8 cellular contexts compared by ENCODE assay signal in the genomic region with DNA sequence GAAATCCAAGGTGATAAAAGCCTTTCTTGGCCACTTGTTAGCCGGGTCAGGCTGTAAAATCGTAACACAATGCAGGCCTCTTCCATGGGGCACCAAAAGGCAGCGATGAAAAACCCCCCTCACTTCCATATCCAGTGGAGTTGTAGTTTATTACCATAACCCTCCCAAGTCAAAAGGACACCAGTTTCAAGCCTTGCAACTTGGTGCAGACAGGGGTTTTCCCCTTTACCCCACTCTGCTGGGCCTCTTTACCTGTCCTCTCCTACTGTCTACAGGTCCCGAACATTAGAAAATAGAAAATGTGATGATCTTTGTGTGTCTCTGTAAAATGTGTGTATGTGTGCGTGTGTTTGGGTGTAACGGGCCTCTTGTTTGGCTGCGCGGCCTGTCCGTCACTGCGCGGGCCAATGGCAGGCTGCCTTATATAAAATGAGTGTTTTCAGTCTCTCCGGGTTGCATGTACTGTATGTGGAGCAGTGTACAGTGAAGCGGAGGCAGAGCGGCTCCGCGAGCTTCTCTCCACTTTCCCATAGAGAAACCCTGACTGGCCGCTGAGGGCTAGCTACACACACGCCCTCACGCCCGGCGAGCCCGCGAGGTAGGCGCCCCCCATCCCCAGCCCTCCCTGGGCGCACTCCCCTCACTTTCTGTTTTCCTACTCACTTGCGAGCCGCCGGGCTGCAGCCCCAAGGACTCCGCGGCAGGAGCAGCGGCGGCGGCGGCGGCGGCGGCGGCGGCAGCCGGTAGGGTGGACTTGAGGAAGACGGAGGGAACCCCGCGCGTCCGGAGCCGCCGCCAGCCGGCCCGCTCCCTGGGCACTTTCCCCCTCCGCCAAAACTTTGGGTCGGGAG. TPM values are rescaled to one million over a fixed set of nuclear protein-coding genes. Genes with fewer than 3 reads are reported as not detected.
DNase-seq lines count a peak whose midpoint lies in the region; ATAC-seq, FAIRE-seq and TF ChIP-seq lines count a peak whose summit lies in the region.

A gene (plus strand): TSS at position 453 of the 851 bp plus-strand sequence. CDS start 187,499 bp downstream, outside the sequence.

- no CpG with 5 or more reads among the region's 51 CpGs for WGBS in neuronal stem cell (ENCODE audit: extremely low coverage in 2 of 2, insufficient read length in 2 of 2, insufficient replicate concordance in 1 of 2), 2 donors

- DNase-seq in GM04504 (ENCODE audit: low read depth), result peak; percentile 95
- DNase-seq in NB4 (ENCODE audit: low read depth), result peak; percentile 95
- DNase-seq in SK-N-MC (ENCODE audit: low read depth, low spot score), result peak; percentile 96
- DNase-seq in activated naive CD4-positive, alpha-beta T cell treated with anti-CD3 and anti-CD28 coated beads for 36 hours, result peak; percentile 94
- peak; percentile 72 to 73 for DNase-seq in frontal cortex (ENCODE audit: low spot score in 2 of 2)
- DNase-seq in neuronal stem cell (ENCODE audit: low spot score), result peak; percentile 91

- peaks cover 3% of the 10 kb centered on the region for H3K36me3 Mint-ChIP-seq in activated naive CD4-positive, alpha-beta T cell treated with anti-CD3 and anti-CD28 coated beads for 36 hours (ENCODE audit: low read depth)

- H3K9me3 Mint-ChIP-seq in activated naive CD4-positive, alpha-beta T cell treated with anti-CD3 and anti-CD28 coated beads for 36 hours, result no peaks in the 10 kb centered on the region

- no peak within 1 kb of the TSS for H4K8ac ChIP-seq in neuronal stem cell (ENCODE audit: low read depth, low read length)

- no peak within 1 kb of the TSS for H2AK5ac ChIP-seq in neuronal stem cell (ENCODE audit: low read depth, low read length)

- H3K4me1 Mint-ChIP-seq in activated naive CD4-positive, alpha-beta T cell treated with anti-CD3 and anti-CD28 coated beads for 36 hours (ENCODE audit: low read depth), result peaks cover 24% of the 10 kb centered on the region

- H3K79me1 ChIP-seq in neuronal stem cell (ENCODE audit: low read depth, low read length), result peaks cover 9% of the 10 kb centered on the region

- peak; percentile 44 for FAIRE-seq in frontal cortex (lab: Jason Lieb, UNC)

- TF ChIP-seq CTCF in NB4 (IDR thresholded peaks at IDR 0.05; ENCODE audit: low read depth, low read length), result no peak

- intact Hi-C loops in activated naive CD4-positive, alpha-beta T cell treated with anti-CD3 and anti-CD28 coated beads for 36 hours (cut with micrococcal nuclease), result loop anchor here (1.0 to 10.0 kb wide), 11 partner anchors 70 to 1348 kb away; a partner anchor contains a TSS

- no peak within 1 kb of the TSS for H4K91ac ChIP-seq in neuronal stem cell (ENCODE audit: low read depth, low read length, poor library complexity)

- peak within 1 kb of the TSS; percentile 89 for H2BK15ac ChIP-seq in neuronal stem cell (ENCODE audit: low read length)

- no peaks in the 10 kb centered on the region for H3K9me3 ChIP-seq in SK-N-MC (ENCODE audit: low read depth, low read length)
- no peaks in the 10 kb centered on the region for H3K9me3 ChIP-seq in neuronal stem cell (replicated peaks in 1 of 2; ENCODE audit: control insufficient read depth in 2 of 2, insufficient read depth in 1 of 2, low read depth in 1 of 2, low read length in 2 of 2)
- no peaks in the 10 kb centered on the region for H3K9me3 ChIP-seq in subcutaneous abdominal adipose tissue (ENCODE audit: control insufficient read depth in 5 of 5, low read length in 5 of 5)

- H3K27ac ChIP-seq in SK-N-MC (peak within 1 kb of the TSS; percentile 76), neuronal stem cell (replicated peaks; ENCODE audit: low read length) (peak within 1 kb of the TSS; percentile 93), subcutaneous abdominal adipose tissue (ENCODE audit: low read depth, low read length) (peak within 1 kb of the TSS; percentile 92)

- CTCF ChIA-PET in activated naive CD4-positive, alpha-beta T cell treated with anti-CD3 and anti-CD28 coated beads for 36 hours (lab: Charles Lee), result interaction anchor here (1.3 kb wide), 1 partner anchor 76 kb away, joined by 3 read pairs; no protein-coding TSS in a partner anchor

- peaks cover 8 to 10% of the 10 kb centered on the region in 2 donors for H3K4me1 ChIP-seq in neuronal stem cell (ENCODE audit: control insufficient read depth in 2 of 2, insufficient read depth in 1 of 2, low read depth in 1 of 2, low read length in 2 of 2)
- H3K4me1 ChIP-seq in subcutaneous abdominal adipose tissue (ENCODE audit: control insufficient read depth in 5 of 5, insufficient read depth in 5 of 5, low read length in 5 of 5), result peaks cover 3 to 26% (median 18%) of the 10 kb centered on the region in 5 donors

- ATAC-seq in HG02571 (IDR thresholded peaks at IDR 0.05; ENCODE audit: unreplicated experiment), result peak; percentile 93

- H2BK5ac ChIP-seq in neuronal stem cell (ENCODE audit: low read length), result peak within 1 kb of the TSS; percentile 93

- peak within 1 kb of the TSS; percentile 99 for H3K4me2 ChIP-seq in neuronal stem cell (ENCODE audit: insufficient read depth, low read length, poor library complexity, severe bottlenecking)

- H3K9ac ChIP-seq in SK-N-MC (ENCODE audit: insufficient read length) (peak within 1 kb of the TSS; percentile 83), neuronal stem cell (ENCODE audit: low read depth, low read length, poor library complexity) (peak within 1 kb of the TSS; percentile 88), subcutaneous abdominal adipose tissue (ENCODE audit: low read length in 5 of 5) (peak within 1 kb of the TSS; percentile 76 to 88 (median 86))

- H3K27me3 ChIP-seq in neuronal stem cell (ENCODE audit: control insufficient read depth in 3 of 3, insufficient read depth in 3 of 3, low read depth in 1 of 3, low read length in 3 of 3), result no peaks in the 10 kb centered on the region
- H3K27me3 ChIP-seq in subcutaneous abdominal adipose tissue (ENCODE audit: control insufficient read depth in 5 of 5, insufficient read depth in 4 of 5, low read length in 5 of 5), result no peaks in the 10 kb centered on the region

- no peak within 1 kb of the TSS for H3K4ac ChIP-seq in neuronal stem cell (ENCODE audit: low read length)

- peak within 1 kb of the TSS; percentile 90 for H2AFZ ChIP-seq in neuronal stem cell (ENCODE audit: low read length)

- H3K14ac ChIP-seq in neuronal stem cell (ENCODE audit: low read length), result peak within 1 kb of the TSS; percentile 94

- TF ChIP-seq POLR2A in NB4 (IDR thresholded peaks at IDR 0.05; ENCODE audit: extremely low read depth, insufficient read length), result peak; percentile 68

- no peak within 1 kb of the TSS for H2BK12ac ChIP-seq in neuronal stem cell (ENCODE audit: low read length)

- H3K27ac Mint-ChIP-seq in activated naive CD4-positive, alpha-beta T cell treated with anti-CD3 and anti-CD28 coated beads for 36 hours, result peak within 1 kb of the TSS; percentile 94

- peak within 1 kb of the TSS; percentile 89 for H3K23ac ChIP-seq in neuronal stem cell (ENCODE audit: low read depth, low read length, poor library complexity)

- H3K4me3 ChIP-seq in NB4 (ENCODE audit: low read depth, low read length) (peak within 1 kb of the TSS; percentile 75), SK-N-MC (peak within 1 kb of the TSS; percentile 98), neuronal stem cell (ENCODE audit: low read length in 2 of 2) (peak within 1 kb of the TSS; percentile 93 to 96), subcutaneous abdominal adipose tissue (ENCODE audit: low read depth in 1 of 5, low read length in 5 of 5) (peak within 1 kb of the TSS; percentile 77 to 98 (median 97))

- peak within 1 kb of the TSS; percentile 92 for H3K4me3 Mint-ChIP-seq in activated naive CD4-positive, alpha-beta T cell treated with anti-CD3 and anti-CD28 coated beads for 36 hours

- H3K36me3 ChIP-seq in SK-N-MC (ENCODE audit: insufficient read depth, low read length), result 0 out of 2 replicates have a peak, but pooled peaks cover 8% of the 10 kb centered on the region
- peaks cover 0 to 15% of the 10 kb centered on the region in 2 donors for H3K36me3 ChIP-seq in neuronal stem cell (replicated peaks in 1 of 2; ENCODE audit: control insufficient read depth in 2 of 2, insufficient read depth in 2 of 2, low read length in 2 of 2)
- peaks cover 0 to 5% (median 0%) of the 10 kb centered on the region in 5 donors for H3K36me3 ChIP-seq in subcutaneous abdominal adipose tissue (ENCODE audit: control insufficient read depth in 5 of 5, insufficient read depth in 5 of 5, low read length in 5 of 5)

- H3K18ac ChIP-seq in neuronal stem cell (ENCODE audit: low read length), result peak within 1 kb of the TSS; percentile 97

- H2BK120ac ChIP-seq in neuronal stem cell (ENCODE audit: low read depth, low read length), result no peak within 1 kb of the TSS

- no peaks in the 10 kb centered on the region for H3K27me3 Mint-ChIP-seq in activated naive CD4-positive, alpha-beta T cell treated with anti-CD3 and anti-CD28 coated beads for 36 hours (ENCODE audit: low read depth)

RNA-seq across cellular contexts. Expression of the gene that starts here (rescaled TPM):
- total RNA-seq in activated naive CD4-positive, alpha-beta T cell treated with anti-CD3 and anti-CD28 coated beads for 36 hours, result 10 to 100 TPM; 43.1 to 48.6 TPM
- total RNA-seq in frontal cortex, result 19.6 TPM
- 30.1 TPM for polyA plus RNA-seq in neuronal stem cell (2013, experiment 1 of 2)
- polyA plus RNA-seq in neuronal stem cell (2013, experiment 2 of 2), result 31.5 TPM

Comparison
In these comparisons a context has a peak if more than half of its experiments do, and no peak if none do; other contexts are left out.
1. Peak in every context shown above with its lines: DNase-seq, ATAC-seq, H3K4me3 ChIP-seq and H3K27ac ChIP-seq.